Comparison of ENCODE assay signal across 11 cellular contexts in the genomic region with DNA sequence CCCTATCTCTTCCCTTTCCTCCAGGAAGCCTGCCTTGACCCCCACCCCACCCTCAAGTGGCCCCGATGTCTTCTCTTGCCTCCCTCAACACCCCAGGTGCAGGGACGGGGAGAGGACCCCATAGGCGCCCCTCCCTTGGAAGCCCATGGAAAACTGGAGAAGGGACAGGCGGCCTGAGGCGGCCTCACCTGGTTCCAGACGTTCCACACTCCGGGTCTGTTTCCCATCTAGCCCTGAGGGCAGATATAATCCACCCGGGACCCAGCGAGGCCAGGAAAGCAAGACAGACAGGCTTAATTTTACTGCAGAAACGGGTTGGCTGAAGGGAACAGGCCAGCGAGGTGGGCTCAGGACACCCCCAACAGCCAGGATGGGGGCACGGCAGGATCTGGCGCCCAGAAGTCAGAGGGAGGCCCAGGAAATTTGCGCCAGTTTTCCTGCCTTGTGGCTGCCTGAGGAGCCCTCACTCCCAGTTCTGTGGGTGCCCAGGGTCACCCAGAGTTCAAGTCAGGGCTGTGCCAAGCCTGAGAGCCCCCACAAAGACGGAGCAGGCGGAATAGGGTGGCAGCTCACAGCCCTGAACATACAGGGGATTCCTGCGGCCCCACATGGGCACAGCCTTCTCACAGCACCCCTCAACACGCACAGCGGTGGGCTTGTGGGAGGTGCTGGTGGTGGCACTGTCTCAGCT. TPM values are rescaled to one million over a fixed set of nuclear protein-coding genes. Genes with fewer than 3 reads are reported as not detected.
DNase-seq lines count a peak whose midpoint lies in the region; TF ChIP-seq lines count a peak whose summit lies in the region.
"Had no signal": no experiment of that assay in that cellular context is flagged by ENCODE, and none has a peak within 500 bp of the region (broad histone marks: within the 10 kb centered on the region; RNA-seq: fewer than 3 reads in every experiment).

No MANE protein-coding gene starts in this region.

- no peak overlapping the region for H3K9ac ChIP-seq in mammary epithelial cell (ENCODE audit: insufficient read depth, low read length)
- H3K9ac ChIP-seq in mesenchymal stem cell (ENCODE audit: low read length): no peak overlapping the region

- DNase-seq in activated T-cell treated with anti-CD3 and anti-CD28 coated beads, Interleukin-2, amount 50 U/mL, for 24 hours: no peak
- no peak for DNase-seq in activated T-cell treated with anti-CD3 and anti-CD28 coated beads, Interleukin-2, amount 50 U/mL, for 48 hours
- DNase-seq in mammary epithelial cell (no peak), mesenchymal stem cell (no peak), tibial artery (no peak), epidermal melanocyte (ENCODE audit: insufficient read length, low spot score) (no peak), head of caudate nucleus (no peak), T-helper 9 cell (no peak)
- DNase-seq: testis had no signal

- no peaks in the 10 kb centered on the region for H3K36me3 ChIP-seq in mammary epithelial cell (ENCODE audit: insufficient read depth, low read length)
- H3K36me3 ChIP-seq in mesenchymal stem cell (ENCODE audit: control insufficient read depth in 1 of 2, insufficient read depth in 2 of 2, low read depth in 1 of 2, low read length in 2 of 2): peaks cover 0 to 2% of the 10 kb centered on the region in 2 experiments
- no peaks in the 10 kb centered on the region for H3K36me3 ChIP-seq in tibial artery
- H3K36me3 ChIP-seq: cardiac muscle cell had no signal

- H3K4me2 ChIP-seq in mammary epithelial cell (ENCODE audit: insufficient read depth, low read depth, low read length): peak overlapping the region; percentile 98
- H3K4me2 ChIP-seq in mesenchymal stem cell (ENCODE audit: low read length, poor library complexity, severe bottlenecking): peak overlapping the region; percentile 95

- H3K27me3 ChIP-seq in mammary epithelial cell (ENCODE audit: insufficient read depth, low read length): no peaks in the 10 kb centered on the region
- peaks cover 0 to 52% of the 10 kb centered on the region in 2 experiments for H3K27me3 ChIP-seq in mesenchymal stem cell (ENCODE audit: control insufficient read depth in 1 of 2, insufficient read depth in 1 of 2, low read length in 2 of 2)
- peaks cover 0 to 72% of the 10 kb centered on the region in 2 donors for H3K27me3 ChIP-seq in tibial artery
- H3K27me3 ChIP-seq: testis had no signal

- H4K20me1 ChIP-seq in mammary epithelial cell (ENCODE audit: insufficient read depth, low read length): no peaks in the 10 kb centered on the region

- peak overlapping the region in 1 of 2 experiments; percentile 98 for H3K18ac ChIP-seq in mesenchymal stem cell (ENCODE audit: low read depth in 1 of 2, low read length in 2 of 2)

- no peaks in the 10 kb centered on the region for H3K79me1 ChIP-seq in mesenchymal stem cell (replicated peaks; ENCODE audit: low read length, poor library complexity, severe bottlenecking)

- H3K4me3 ChIP-seq in mammary epithelial cell (replicated peaks in 1 of 3; ENCODE audit: insufficient read depth in 1 of 3, low read depth in 2 of 3, low read length in 3 of 3): peak overlapping the region in 2 of 3 experiments; percentile 52 to 56
- no peak overlapping the region for H3K4me3 ChIP-seq in mesenchymal stem cell (ENCODE audit: insufficient read depth in 1 of 2, low read depth in 1 of 2, low read length in 2 of 2)
- peak overlapping the region; percentile 36 to 50 for H3K4me3 ChIP-seq in tibial artery

- H2AFZ ChIP-seq in mammary epithelial cell (ENCODE audit: low read depth, low read length): no peak overlapping the region
- no peak overlapping the region for H2AFZ ChIP-seq in mesenchymal stem cell (ENCODE audit: low read depth, low read length)

- CTCF ChIA-PET in mammary epithelial cell (lab: Charles Lee; ENCODE audit: low non-redundant PET): no interaction called here

- H3K79me2 ChIP-seq in mammary epithelial cell (ENCODE audit: insufficient read depth, low read length): no peaks in the 10 kb centered on the region

- no peak overlapping the region for H3K4ac ChIP-seq in mesenchymal stem cell (ENCODE audit: low read depth in 1 of 2, low read length in 2 of 2)

- H4K8ac ChIP-seq in mesenchymal stem cell (ENCODE audit: low read length): no peak overlapping the region

- H3K14ac ChIP-seq in mesenchymal stem cell (ENCODE audit: low read length in 2 of 2): no peak overlapping the region

- H3K4me1 Mint-ChIP-seq in activated T-cell treated with anti-CD3 and anti-CD28 coated beads, Interleukin-2, amount 50 U/mL, for 24 hours (ENCODE audit: low read depth): peaks cover 30% of the 10 kb centered on the region

- H3K4me3 Mint-ChIP-seq in activated T-cell treated with anti-CD3 and anti-CD28 coated beads, Interleukin-2, amount 50 U/mL, for 24 hours: peak overlapping the region; percentile 61

- WGBS in mammary epithelial cell (ENCODE audit: low coverage, missing lambda C conversion rate): 69% methylated on average over 14 of the region's 19 CpGs
- 72% methylated on average over 18 of the region's 19 CpGs for WGBS in mesenchymal stem cell

- H2BK12ac ChIP-seq in mesenchymal stem cell (ENCODE audit: low read length in 2 of 2): peak overlapping the region in 1 of 2 experiments; percentile 3

- no peaks in the 10 kb centered on the region for H3K9me3 Mint-ChIP-seq in activated T-cell treated with anti-CD3 and anti-CD28 coated beads, Interleukin-2, amount 50 U/mL, for 24 hours

- dilution Hi-C loops in mammary epithelial cell (cut with HindIII; ENCODE audit: low sequenced_read_pairs): no loop called here

- H3K27me3 Mint-ChIP-seq in activated T-cell treated with anti-CD3 and anti-CD28 coated beads, Interleukin-2, amount 50 U/mL, for 24 hours: no peaks in the 10 kb centered on the region

- H3K27ac ChIP-seq in mammary epithelial cell (ENCODE audit: insufficient read depth, low read depth, low read length): no peak overlapping the region
- H3K27ac ChIP-seq in mesenchymal stem cell (ENCODE audit: low read length, poor library complexity, severe bottlenecking): no peak overlapping the region
- no peak overlapping the region for H3K27ac ChIP-seq in tibial artery
- H3K27ac ChIP-seq: cardiac muscle cell, testis had no signal

- in situ Hi-C loops in mammary epithelial cell (cut with MboI; ENCODE audit: low sequenced_read_pairs in 2 of 2): no loop called here

- intact Hi-C loops in mammary epithelial cell (cut with micrococcal nuclease) (no loop called here), tibial artery (cut with DNase I; ENCODE audit: low total_unique reads) (no loop called here), head of caudate nucleus (cut with DNase I) (no loop called here)

- no TSS peak for BruUV-seq in mammary epithelial cell (replicated peaks; lab: Mats Ljungman, UMichigan)

- H3K4me1 ChIP-seq in mammary epithelial cell (ENCODE audit: insufficient read depth, low read length): peaks cover 17% of the 10 kb centered on the region
- H3K4me1 ChIP-seq in mesenchymal stem cell (ENCODE audit: control insufficient read depth, insufficient read depth, low read depth, low read length): peaks cover 45% of the 10 kb centered on the region
- H3K4me1 ChIP-seq in tibial artery: peaks cover 0 to 18% (median 15%) of the 10 kb centered on the region in 4 donors

- H3K36me3 Mint-ChIP-seq in activated T-cell treated with anti-CD3 and anti-CD28 coated beads, Interleukin-2, amount 50 U/mL, for 24 hours (ENCODE audit: low read depth): no peaks in the 10 kb centered on the region

- no peak overlapping the region for H4K91ac ChIP-seq in mesenchymal stem cell (ENCODE audit: low read length)

- H2BK15ac ChIP-seq in mesenchymal stem cell (ENCODE audit: low read depth, poor library complexity, severe bottlenecking): peak overlapping the region; percentile 89

- no peak overlapping the region for H2AK5ac ChIP-seq in mesenchymal stem cell (ENCODE audit: low read length, severe bottlenecking)

- no peaks in the 10 kb centered on the region for H3K9me3 ChIP-seq in mammary epithelial cell (replicated peaks; ENCODE audit: insufficient read depth, low read length)
- H3K9me3 ChIP-seq in mesenchymal stem cell (ENCODE audit: control insufficient read depth, low read length): no peaks in the 10 kb centered on the region
- H3K9me3 ChIP-seq in tibial artery: no peaks in the 10 kb centered on the region
- H3K9me3 ChIP-seq: testis had no signal

- no peak overlapping the region for H2BK120ac ChIP-seq in mesenchymal stem cell (ENCODE audit: low read depth, low read length)

- no peak overlapping the region for H3K23ac ChIP-seq in mesenchymal stem cell (ENCODE audit: low read length in 2 of 2)

- no peak overlapping the region for H2BK5ac ChIP-seq in mesenchymal stem cell (ENCODE audit: low read depth, low read length, poor library complexity, severe bottlenecking)

- TF ChIP-seq CTCF in mammary epithelial cell (conservative IDR thresholded peaks at IDR 0.05 in 1 of 2, IDR thresholded peaks at IDR 0.05 in 1 of 2; ENCODE audit: extremely low read depth in 1 of 2, insufficient read depth in 1 of 2, low read depth in 1 of 2, low read length in 2 of 2): no peak
- no peak for TF ChIP-seq CTCF in tibial artery (IDR thresholded peaks at IDR 0.05)

- H3K27ac Mint-ChIP-seq in activated T-cell treated with anti-CD3 and anti-CD28 coated beads, Interleukin-2, amount 50 U/mL, for 24 hours: peak overlapping the region; percentile 40

RNA-seq across cellular contexts. Expression of a gene that starts 3.0 kb away (rescaled TPM):
- 1 to 10 TPM; 1.8 to 5.4 TPM for total RNA-seq in mammary epithelial cell
- 1.6 TPM for polyA plus RNA-seq in mammary epithelial cell
- not detected for polyA minus RNA-seq in mammary epithelial cell
- 36.5 TPM for polyA plus RNA-seq in mesenchymal stem cell (2013, experiment 1 of 2)
- 37.3 TPM for polyA plus RNA-seq in mesenchymal stem cell (2013, experiment 2 of 2)

RNA-seq across cellular contexts. Expression of a gene that starts 23.8 kb away (rescaled TPM):
- 100 to 1,000 TPM; 248 to 274 TPM for total RNA-seq in mammary epithelial cell
- polyA plus RNA-seq in mammary epithelial cell: 149 TPM
- polyA minus RNA-seq in mammary epithelial cell: 62.8 TPM
- 2.0 TPM for polyA plus RNA-seq in mesenchymal stem cell (2013, experiment 1 of 2)
- polyA plus RNA-seq in mesenchymal stem cell (2013, experiment 2 of 2): 1.4 TPM

RNA-seq across cellular contexts. Expression of a gene that starts 24.0 kb away (rescaled TPM):
- 10 to 100 TPM; 11.3 to 31.2 TPM for total RNA-seq in mammary epithelial cell
- polyA plus RNA-seq in mammary epithelial cell: 16.6 TPM
- polyA minus RNA-seq in mammary epithelial cell: 12.6 TPM
- polyA plus RNA-seq in mesenchymal stem cell (2013, experiment 1 of 2): not detected
- 0.01 TPM for polyA plus RNA-seq in mesenchymal stem cell (2013, experiment 2 of 2)
- total RNA-seq: skeletal muscle tissue had no signal

RNA-seq across cellular contexts. Expression of a gene that starts 32.3 kb away (rescaled TPM):
- total RNA-seq in mammary epithelial cell: 10 to 100 TPM; 30.8 to 34.5 TPM
- polyA plus RNA-seq in mammary epithelial cell: 32.6 TPM
- 41.4 TPM for polyA minus RNA-seq in mammary epithelial cell
- polyA plus RNA-seq in mesenchymal stem cell (2013, experiment 1 of 2): 25.0 TPM
- polyA plus RNA-seq in mesenchymal stem cell (2013, experiment 2 of 2): 26.7 TPM

RNA-seq across cellular contexts. Expression of a gene that starts 48.5 kb away (rescaled TPM):
- 10 to 100 TPM in 1 of 2 donors, 1 to 10 TPM in 1; 1.5 to 16.2 TPM for total RNA-seq in mammary epithelial cell
- polyA plus RNA-seq in mammary epithelial cell: 7.6 TPM
- 5.0 TPM for polyA minus RNA-seq in mammary epithelial cell
- 17.0 TPM for polyA plus RNA-seq in mesenchymal stem cell (2013, experiment 1 of 2)
- polyA plus RNA-seq in mesenchymal stem cell (2013, experiment 2 of 2): 15.3 TPM

Comparison
In these comparisons a context has a peak if more than half of its experiments do, and no peak if none do; other contexts are left out.
1. H3K4me3 ChIP-seq: peak in mammary epithelial cell (2 of 3) and tibial artery (2 of 2); none in mesenchymal stem cell (0 of 2).